34 cellular contexts compared by ENCODE assay signal in the genomic region with DNA sequence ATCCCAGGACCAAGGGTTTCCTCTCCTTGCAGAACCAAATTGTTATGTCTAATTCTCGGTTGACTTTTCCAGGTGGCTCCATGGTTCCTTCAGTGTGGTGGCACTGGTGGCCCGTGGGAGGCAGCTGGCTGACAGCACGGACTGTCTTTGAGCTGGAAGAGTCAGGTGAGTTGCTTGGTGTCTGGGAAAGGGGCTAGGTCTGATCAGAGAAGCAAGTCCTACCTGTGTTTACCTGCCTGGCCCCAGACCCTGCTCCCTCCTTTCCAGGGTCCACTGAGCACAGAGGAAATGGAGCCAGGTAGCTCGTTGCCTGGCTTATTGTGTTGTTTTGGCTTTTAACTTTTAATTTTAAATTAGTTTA.
"Had no signal": no experiment of that assay in that cellular context is flagged by ENCODE, and none has a peak within 500 bp of the region (broad histone marks: within the 10 kb centered on the region; RNA-seq: fewer than 3 reads in every experiment).

No MANE protein-coding gene starts in this region.

- H3K9me3 Mint-ChIP-seq: activated B cell treated with CpG ODN at 0.5 μM for 24 hours; activated CD4-positive, alpha-beta memory T cell treated with anti-CD3 and anti-CD28 coated beads, Interleukin-2, amount 10 ng/mL, durations not matched to agents 7 days and 5 days; activated CD4-positive, alpha-beta T cell treated with anti-CD3 and anti-CD28 coated beads, Interleukin-2, amount 10 ng/mL, durations not matched to agents 7 days and 5 days; activated naive CD4-positive, alpha-beta T cell treated with anti-CD3 and anti-CD28 coated beads, Interleukin-2, amount 10 ng/mL, durations not matched to agents 7 days and 5 days; activated naive CD4-positive, alpha-beta T cell treated with anti-CD3 and anti-CD28 coated beads, Interleukin-2, amount 50 U/mL, for 72 hours; activated naive CD8-positive, alpha-beta T cell treated with anti-CD3 and anti-CD28 coated beads, Interleukin-2, amount 10 ng/mL, durations not matched to agents 7 days and 5 days; activated T-cell treated with anti-CD3 and anti-CD28 coated beads, Interleukin-2, amount 50 U/mL, for 24 hours; activated T-cell treated with anti-CD3 and anti-CD28 coated beads, Interleukin-2, amount 50 U/mL, for 72 hours; T-helper 2 cell treated with Interferon-gamma antibody and Interleukin-4, amounts not matched to agents 5 μg/mL and 100 μg/mL, for 36 hours had no signal

- H3K4me1 Mint-ChIP-seq: activated CD4-positive, alpha-beta memory T cell treated with anti-CD3 and anti-CD28 coated beads, Interleukin-2, amount 10 ng/mL, durations not matched to agents 7 days and 5 days; activated CD4-positive, alpha-beta T cell treated with anti-CD3 and anti-CD28 coated beads for 36 hours; activated CD4-positive, alpha-beta T cell treated with anti-CD3 and anti-CD28 coated beads, Interleukin-2, amount 10 ng/mL, durations not matched to agents 7 days and 5 days; activated naive CD4-positive, alpha-beta T cell treated with anti-CD3 and anti-CD28 coated beads, Interleukin-2, amount 10 ng/mL, durations not matched to agents 7 days and 5 days; activated naive CD8-positive, alpha-beta T cell treated with anti-CD3 and anti-CD28 coated beads, Interleukin-2, amount 10 ng/mL, durations not matched to agents 7 days and 5 days; T-helper 17 cell had no signal

- H3K4me3 ChIP-seq: ascending aorta, breast epithelium, cardiac muscle cell, colonic mucosa, esophagus squamous epithelium, gastroesophageal sphincter had no signal

- H3K27me3 ChIP-seq: ascending aorta, breast epithelium, cardiac muscle cell, colonic mucosa, esophagus squamous epithelium, gastroesophageal sphincter had no signal

- H3K36me3 ChIP-seq: ascending aorta, breast epithelium, cardiac muscle cell, colonic mucosa, esophagus squamous epithelium, gastroesophageal sphincter, WERI-Rb-1 had no signal

- H3K9me3 ChIP-seq: ascending aorta, breast epithelium, colonic mucosa, esophagus squamous epithelium, gastroesophageal sphincter had no signal

- H3K4me3 Mint-ChIP-seq: activated B cell treated with CpG ODN at 0.5 μM for 24 hours; activated CD4-positive, alpha-beta memory T cell treated with anti-CD3 and anti-CD28 coated beads, Interleukin-2, amount 10 ng/mL, durations not matched to agents 7 days and 5 days; activated CD4-positive, alpha-beta T cell treated with anti-CD3 and anti-CD28 coated beads for 36 hours; activated CD4-positive, alpha-beta T cell treated with anti-CD3 and anti-CD28 coated beads, Interleukin-2, amount 10 ng/mL, durations not matched to agents 7 days and 5 days; activated naive CD4-positive, alpha-beta T cell treated with anti-CD3 and anti-CD28 coated beads, Interleukin-2, amount 10 ng/mL, durations not matched to agents 7 days and 5 days; activated naive CD8-positive, alpha-beta T cell treated with anti-CD3 and anti-CD28 coated beads, Interleukin-2, amount 10 ng/mL, durations not matched to agents 7 days and 5 days; activated T-cell treated with anti-CD3 and anti-CD28 coated beads, Interleukin-2, amount 50 U/mL, for 24 hours; activated T-cell treated with anti-CD3 and anti-CD28 coated beads, Interleukin-2, amount 50 U/mL, for 72 hours; brain; T-helper 17 cell; T-helper 2 cell treated with Interferon-gamma antibody and Interleukin-4, amounts not matched to agents 5 μg/mL and 100 μg/mL, for 36 hours had no signal

- H3K36me3 Mint-ChIP-seq: activated naive CD4-positive, alpha-beta T cell treated with anti-CD3 and anti-CD28 coated beads, Interleukin-2, amount 10 ng/mL, durations not matched to agents 7 days and 5 days; activated naive CD4-positive, alpha-beta T cell treated with anti-CD3 and anti-CD28 coated beads, Interleukin-2, amount 50 U/mL, for 72 hours; activated naive CD8-positive, alpha-beta T cell treated with anti-CD3 and anti-CD28 coated beads, Interleukin-2, amount 10 ng/mL, durations not matched to agents 7 days and 5 days; brain had no signal

- ATAC-seq: activated CD4-positive, alpha-beta T cell treated with anti-CD3 and anti-CD28 coated beads for 36 hours; activated naive CD4-positive, alpha-beta T cell treated with anti-CD3 and anti-CD28 coated beads, Interleukin-2, amount 50 U/mL, for 72 hours; activated T-cell treated with anti-CD3 and anti-CD28 coated beads, Interleukin-2, amount 50 U/mL, for 72 hours; gastroesophageal sphincter; T-helper 17 cell had no signal

- H3K27ac Mint-ChIP-seq: activated B cell treated with CpG ODN at 0.5 μM for 24 hours; activated CD4-positive, alpha-beta memory T cell treated with anti-CD3 and anti-CD28 coated beads, Interleukin-2, amount 10 ng/mL, durations not matched to agents 7 days and 5 days; activated CD4-positive, alpha-beta T cell treated with anti-CD3 and anti-CD28 coated beads for 36 hours; activated CD4-positive, alpha-beta T cell treated with anti-CD3 and anti-CD28 coated beads, Interleukin-2, amount 10 ng/mL, durations not matched to agents 7 days and 5 days; activated naive CD4-positive, alpha-beta T cell treated with anti-CD3 and anti-CD28 coated beads, Interleukin-2, amount 10 ng/mL, durations not matched to agents 7 days and 5 days; activated naive CD4-positive, alpha-beta T cell treated with anti-CD3 and anti-CD28 coated beads, Interleukin-2, amount 50 U/mL, for 72 hours; activated naive CD8-positive, alpha-beta T cell treated with anti-CD3 and anti-CD28 coated beads, Interleukin-2, amount 10 ng/mL, durations not matched to agents 7 days and 5 days; activated T-cell treated with anti-CD3 and anti-CD28 coated beads, Interleukin-2, amount 50 U/mL, for 24 hours; activated T-cell treated with anti-CD3 and anti-CD28 coated beads, Interleukin-2, amount 50 U/mL, for 72 hours; brain; T-helper 17 cell; T-helper 2 cell treated with Interferon-gamma antibody and Interleukin-4, amounts not matched to agents 5 μg/mL and 100 μg/mL, for 36 hours had no signal

- H3K27ac ChIP-seq: ascending aorta, breast epithelium, cardiac muscle cell, colonic mucosa, epithelial cell of prostate, esophagus squamous epithelium, gastroesophageal sphincter, WERI-Rb-1 had no signal

- DNase-seq: activated B cell treated with CpG ODN at 0.5 μM for 24 hours; activated CD4-positive, alpha-beta memory T cell treated with anti-CD3 and anti-CD28 coated beads, Interleukin-2, amount 10 ng/mL, durations not matched to agents 7 days and 5 days; activated CD4-positive, alpha-beta T cell treated with anti-CD3 and anti-CD28 coated beads for 36 hours; activated CD4-positive, alpha-beta T cell treated with anti-CD3 and anti-CD28 coated beads, Interleukin-2, amount 10 ng/mL, durations not matched to agents 7 days and 5 days; activated CD4-positive, alpha-beta T cell treated with anti-CD3 and anti-CD28 coated beads, Interleukin-2, amount 50 U/mL, for 4 hours; activated CD4-positive, CD25-positive, alpha-beta regulatory T cell treated with anti-CD3 and anti-CD28 coated beads, Interleukin-2, amount 50 U/mL, for 72 hours; activated CD8-positive, alpha-beta memory T cell treated with anti-CD3 and anti-CD28 coated beads, Interleukin-2, amount 50 U/mL, for 48 hours; activated gamma-delta T cell; activated naive CD4-positive, alpha-beta T cell; activated naive CD4-positive, alpha-beta T cell treated with anti-CD3 and anti-CD28 coated beads, Interleukin-2, amount 10 ng/mL, durations not matched to agents 7 days and 5 days; activated naive CD8-positive, alpha-beta T cell treated with anti-CD3 and anti-CD28 coated beads, Interleukin-2, amount 10 ng/mL, durations not matched to agents 7 days and 5 days; activated T-cell treated with anti-CD3 and anti-CD28 coated beads for 4 hours; activated T-cell treated with anti-CD3 and anti-CD28 coated beads, Interleukin-2, amount 50 U/mL, for 24 hours; activated T-cell treated with anti-CD3 and anti-CD28 coated beads, Interleukin-2, amount 50 U/mL, for 72 hours; central memory CD4-positive, alpha-beta T cell; cerebellar nuclear complex; colonic mucosa; effector CD8-positive, alpha-beta T cell; esophagus squamous epithelium; foreskin melanocyte; T-helper 1 cell; T-helper 17 cell; T1000; WERI-Rb-1 had no signal

- H3K27me3 Mint-ChIP-seq: activated B cell treated with CpG ODN at 0.5 μM for 24 hours; activated CD4-positive, alpha-beta T cell treated with anti-CD3 and anti-CD28 coated beads for 36 hours; activated CD4-positive, alpha-beta T cell treated with anti-CD3 and anti-CD28 coated beads, Interleukin-2, amount 10 ng/mL, durations not matched to agents 7 days and 5 days; activated T-cell treated with anti-CD3 and anti-CD28 coated beads, Interleukin-2, amount 50 U/mL, for 24 hours; T-helper 17 cell had no signal

- FAIRE-seq: endometrium, endothelial cell of umbilical vein had no signal
